Comparison of ENCODE assay signal across 8 cellular contexts in the genomic region with DNA sequence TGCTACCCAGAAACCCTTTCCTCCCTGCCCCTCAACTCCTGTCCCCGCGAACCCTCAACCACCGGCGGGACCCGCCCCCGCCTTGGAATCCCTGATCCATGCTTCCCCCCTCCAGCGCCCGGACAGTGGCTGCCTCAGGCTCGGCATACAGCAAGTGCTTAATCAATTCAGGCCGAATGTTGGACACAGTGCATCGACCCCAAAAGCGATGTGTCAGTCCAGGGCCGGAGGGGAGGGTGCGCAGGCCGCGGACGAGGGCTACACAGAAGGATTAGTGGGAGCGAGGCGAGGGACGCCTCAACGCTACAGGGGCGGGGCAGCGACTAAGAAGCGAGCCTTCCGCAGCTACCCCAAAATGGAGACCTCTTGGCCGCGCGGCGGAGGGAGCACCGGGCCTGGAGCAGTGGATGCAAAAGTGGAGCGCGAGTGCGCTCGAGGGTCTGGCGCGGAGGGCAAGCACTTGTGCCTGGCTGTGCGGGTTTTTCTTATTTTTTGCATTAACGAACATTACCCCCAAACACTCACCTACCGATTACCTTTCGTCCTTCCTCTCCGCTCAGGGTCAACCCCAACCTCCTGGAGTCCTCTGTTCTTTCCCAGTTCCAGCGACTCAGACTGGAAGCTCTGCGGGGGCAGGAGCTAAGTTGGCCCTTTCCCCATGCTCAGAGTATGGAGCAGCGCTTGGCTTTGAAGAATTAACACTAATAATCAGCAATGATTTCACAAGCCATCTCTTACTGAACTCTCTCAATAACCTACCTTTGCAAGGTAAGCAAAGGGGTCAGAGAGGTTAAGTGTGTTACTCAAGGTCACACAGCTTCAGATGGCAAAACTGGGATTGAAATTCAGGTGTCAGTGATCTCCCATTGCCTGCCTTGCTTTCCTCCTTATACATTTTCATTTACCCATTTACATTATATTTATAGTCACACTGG. TPM values are rescaled to one million over a fixed set of nuclear protein-coding genes. Genes with fewer than 3 reads are reported as not detected.
DNase-seq lines count a peak whose midpoint lies in the region; ATAC-seq lines count a peak whose summit lies in the region.

No MANE protein-coding gene starts in this region.

- DNase-seq in C1 segment of cervical spinal cord (lab: John Stamatoyannopoulos, UW) = peak in 8 of 14 donors; percentile 27 to 87 (median 79)
- DNase-seq in LHCN-M2 (ENCODE audit: low read depth) = peak; percentile 59
- DNase-seq in SW480 (ENCODE audit: low spot score) = peak; percentile 75
- DNase-seq in caudate nucleus (lab: John Stamatoyannopoulos, UW) = peak in 37 of 61 donors; percentile 48 to 91 (median 74)
- peak; percentile 80 for DNase-seq in islet precursor cell
- peak; percentile 47 for DNase-seq in stimulated activated CD4-positive, alpha-beta T cell treated with anti-CD3 and anti-CD28 coated beads, Interleukin-12 subunit alpha, Interleukin-12 subunit beta, amount 100 ng/mL, for 4 hours

- H3K27ac ChIP-seq in caudate nucleus (ENCODE audit: low read depth, low read length) = peak overlapping the region; percentile 77

- ATAC-seq in GM21360 (IDR thresholded peaks at IDR 0.05; ENCODE audit: unreplicated experiment) (peak; percentile 12), HG03378 (IDR thresholded peaks at IDR 0.05; ENCODE audit: unreplicated experiment) (no peak)

RNA-seq across cellular contexts. Expression of gene WNT11, which starts 30.1 kb away (rescaled TPM):
- 0.06 TPM in 1 of 2 replicates, not detected in the other for total RNA-seq in LHCN-M2 (2014; rRNA removed)
- not detected for polyA plus RNA-seq in LHCN-M2 (2012)
